ENCODE assay signal across 8 cellular contexts in genomic region chr1:54052934-54053744, GRCh38. TPM values are rescaled to one million over a fixed set of nuclear protein-coding genes. Genes with fewer than 3 reads are reported as not detected.
DNase-seq lines count a peak whose midpoint lies in the region; ATAC-seq lines count a peak whose summit lies in the region.

TCEANC2 (plus strand) TSS chr1:54053608; CDS start chr1:54054423, 815 bp downstream.
TMEM59 (minus strand) TSS chr1:54053204; CDS start chr1:54053188, 16 bp downstream.

- peaks cover 40% of the 10 kb centered on the region for H3K4me1 Mint-ChIP-seq in activated CD4-positive, alpha-beta T cell treated with anti-CD3 and anti-CD28 coated beads, Interleukin-2, amount 10 ng/mL, durations not matched to agents 7 days and 5 days

- H3K27ac Mint-ChIP-seq in activated CD4-positive, alpha-beta T cell treated with anti-CD3 and anti-CD28 coated beads, Interleukin-2, amount 10 ng/mL, durations not matched to agents 7 days and 5 days: no peak within 1 kb of the TSS

- ATAC-seq in GM19351 (IDR thresholded peaks at IDR 0.05; ENCODE audit: unreplicated experiment) (peak; percentile 90), HG03520 (IDR thresholded peaks at IDR 0.05; ENCODE audit: unreplicated experiment) (peak; percentile 85), left lobe of liver (peak; percentile 93)

- CTCF ChIA-PET in activated CD4-positive, alpha-beta T cell treated with anti-CD3 and anti-CD28 coated beads, Interleukin-2, amount 10 ng/mL, durations not matched to agents 7 days and 5 days (lab: Charles Lee): interaction anchor here (2.6 kb wide), 1 partner anchor 13 kb away, joined by 8 read pairs; no protein-coding TSS in a partner anchor

- DNase-seq in C1 segment of cervical spinal cord (lab: John Stamatoyannopoulos, UW) (peak; percentile 80 to 99 (median 96)), NCI-H69 (lab: John Stamatoyannopoulos, UW) (peak; percentile 98), cortex of kidney (lab: John Stamatoyannopoulos, UW) (peak; percentile 91), left lobe of liver (ENCODE audit: low spot score) (peak; percentile 98)
- peak; percentile 99 for DNase-seq in activated CD4-positive, alpha-beta T cell treated with anti-CD3 and anti-CD28 coated beads, Interleukin-2, amount 10 ng/mL, durations not matched to agents 7 days and 5 days
- peak; percentile 97 for DNase-seq in stimulated activated CD4-positive, alpha-beta T cell treated with anti-CD3 and anti-CD28 coated beads, Interleukin-2, amount 100 ng/mL, for 4 hours (ENCODE audit: low read depth)

- H3K4me3 Mint-ChIP-seq in activated CD4-positive, alpha-beta T cell treated with anti-CD3 and anti-CD28 coated beads, Interleukin-2, amount 10 ng/mL, durations not matched to agents 7 days and 5 days: no peak within 1 kb of the TSS

- no peaks in the 10 kb centered on the region for H3K9me3 Mint-ChIP-seq in activated CD4-positive, alpha-beta T cell treated with anti-CD3 and anti-CD28 coated beads, Interleukin-2, amount 10 ng/mL, durations not matched to agents 7 days and 5 days

- peaks cover 19% of the 10 kb centered on the region for H3K36me3 Mint-ChIP-seq in activated CD4-positive, alpha-beta T cell treated with anti-CD3 and anti-CD28 coated beads, Interleukin-2, amount 10 ng/mL, durations not matched to agents 7 days and 5 days (ENCODE audit: low read depth)

- H3K27me3 Mint-ChIP-seq in activated CD4-positive, alpha-beta T cell treated with anti-CD3 and anti-CD28 coated beads, Interleukin-2, amount 10 ng/mL, durations not matched to agents 7 days and 5 days: no peaks in the 10 kb centered on the region

- POLR2A ChIA-PET in activated CD4-positive, alpha-beta T cell treated with anti-CD3 and anti-CD28 coated beads, Interleukin-2, amount 10 ng/mL, durations not matched to agents 7 days and 5 days (lab: Charles Lee): interaction anchor here (0.6 kb wide), 1 partner anchor 83 kb away, joined by 3 read pairs; no protein-coding TSS in a partner anchor

RNA-seq across cellular contexts. Expression of gene TCEANC2, which starts in this region (rescaled TPM):
- total RNA-seq in activated CD4-positive, alpha-beta T cell treated with anti-CD3 and anti-CD28 coated beads, Interleukin-2, amount 10 ng/mL, durations not matched to agents 7 days and 5 days: 10 to 100 TPM; 13.5 to 14.9 TPM
- total RNA-seq in left lobe of liver: 2.9 TPM

RNA-seq across cellular contexts. Expression of gene TMEM59, which starts in this region (rescaled TPM):
- total RNA-seq in activated CD4-positive, alpha-beta T cell treated with anti-CD3 and anti-CD28 coated beads, Interleukin-2, amount 10 ng/mL, durations not matched to agents 7 days and 5 days: 100 to 1,000 TPM; 195 to 210 TPM
- 275 TPM for total RNA-seq in left lobe of liver

Comparison
In these comparisons a context has a peak if more than half of its experiments do, and no peak if none do; other contexts are left out.
1. Peak in every context shown above with its lines: DNase-seq and ATAC-seq.